In the genomic region with DNA sequence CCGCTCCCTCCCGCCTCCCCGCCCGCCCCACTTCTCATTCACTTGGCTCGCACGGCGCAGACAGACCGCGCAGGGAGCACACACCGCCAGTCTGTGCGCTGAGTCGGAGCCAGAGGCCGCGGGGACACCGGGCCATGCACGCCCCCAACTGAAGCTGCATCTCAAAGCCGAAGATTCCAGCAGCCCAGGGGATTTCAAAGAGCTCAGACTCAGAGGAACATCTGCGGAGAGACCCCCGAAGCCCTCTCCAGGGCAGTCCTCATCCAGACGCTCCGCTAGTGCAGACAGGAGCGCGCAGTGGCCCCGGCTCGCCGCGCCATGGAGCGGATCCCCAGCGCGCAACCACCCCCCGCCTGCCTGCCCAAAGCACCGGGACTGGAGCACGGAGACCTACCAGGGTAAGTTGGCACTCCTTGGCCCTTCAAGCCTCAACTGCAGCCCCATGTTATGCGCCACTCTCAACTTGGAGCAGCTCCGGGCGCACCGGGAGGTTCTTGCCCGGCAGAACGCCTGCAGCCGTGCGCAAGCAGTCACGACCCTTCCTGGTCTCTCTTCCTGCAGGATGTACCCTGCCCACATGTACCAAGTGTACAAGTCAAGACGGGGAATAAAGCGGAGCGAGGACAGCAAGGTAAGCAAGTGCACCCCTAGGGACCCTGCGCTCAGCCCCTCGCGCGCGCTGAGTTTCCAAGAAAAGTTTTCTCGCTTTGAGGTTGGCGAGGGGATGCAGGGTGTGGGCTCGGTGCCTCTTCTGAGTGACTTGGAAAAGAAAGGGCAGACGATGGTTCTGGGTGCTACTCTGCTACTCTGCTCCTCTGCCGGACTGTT, we compare ENCODE assay signal across 8 cellular contexts. TPM values are rescaled to one million over a fixed set of nuclear protein-coding genes. Genes with fewer than 3 reads are reported as not detected.
DNase-seq lines count a peak whose midpoint lies in the region; ATAC-seq, FAIRE-seq and TF ChIP-seq lines count a peak whose summit lies in the region.

A gene (plus strand): TSS at position 37 of the 828 bp plus-strand sequence. CDS start 282 bp downstream, at position 319.

- H3K27me3 ChIP-seq in BE2C, result no peaks in the 10 kb centered on the region
- no peaks in the 10 kb centered on the region for H3K27me3 ChIP-seq in pancreas

- H3K4me3 Mint-ChIP-seq in activated T-cell treated with anti-CD3 and anti-CD28 coated beads, Interleukin-2, amount 50 U/mL, for 72 hours, result peak within 1 kb of the TSS; percentile 97 to 98

- TF ChIP-seq CTCF in BE2C (IDR thresholded peaks at IDR 0.05; ENCODE audit: low read depth, low read length) (no peak), pancreas (IDR thresholded peaks at IDR 0.05) (no peak)

- peaks cover 39 to 44% of the 10 kb centered on the region in 2 donors for H3K36me3 Mint-ChIP-seq in activated T-cell treated with anti-CD3 and anti-CD28 coated beads, Interleukin-2, amount 50 U/mL, for 72 hours (ENCODE audit: insufficient read depth in 2 of 2)

- H3K9me3 ChIP-seq in BE2C, result no peaks in the 10 kb centered on the region
- H3K9me3 ChIP-seq in pancreas, result no peaks in the 10 kb centered on the region

- no peak for FAIRE-seq in pancreas (lab: Jason Lieb, UNC)

- no peaks in the 10 kb centered on the region for H3K9me3 Mint-ChIP-seq in activated T-cell treated with anti-CD3 and anti-CD28 coated beads, Interleukin-2, amount 50 U/mL, for 72 hours

- no peaks in the 10 kb centered on the region for H3K27me3 Mint-ChIP-seq in activated T-cell treated with anti-CD3 and anti-CD28 coated beads, Interleukin-2, amount 50 U/mL, for 72 hours (ENCODE audit: low read depth)

- no peaks in the 10 kb centered on the region for H3K36me3 ChIP-seq in BE2C
- peaks cover 0 to 11% (median 4%) of the 10 kb centered on the region in 3 donors for H3K36me3 ChIP-seq in pancreas

- H3K27ac ChIP-seq in pancreas, result peak within 1 kb of the TSS; percentile 99 to 100 (median 100)

- H3K4me1 ChIP-seq in BE2C, result no peaks in the 10 kb centered on the region
- H3K4me1 ChIP-seq in pancreas, result peaks cover 23 to 26% (median 25%) of the 10 kb centered on the region in 3 donors

- peak within 1 kb of the TSS; percentile 84 for H3K4me3 ChIP-seq in BE2C (ENCODE audit: low read depth, low read length)
- H3K4me3 ChIP-seq in pancreas, result peak within 1 kb of the TSS; percentile 82 to 97 (median 92)

- H3K27ac Mint-ChIP-seq in activated T-cell treated with anti-CD3 and anti-CD28 coated beads, Interleukin-2, amount 50 U/mL, for 72 hours, result peak within 1 kb of the TSS; percentile 96

- no peak for DNase-seq in BE2C
- DNase-seq in HT1080 (ENCODE audit: low read depth), result no peak
- peak in 1 of 2 donors; percentile 53 for DNase-seq in activated T-cell treated with anti-CD3 and anti-CD28 coated beads, Interleukin-2, amount 50 U/mL, for 72 hours
- peak; percentile 37 for DNase-seq in glomerular visceral epithelial cell (ENCODE audit: extremely low spot score)
- peak in 2 of 6 donors; percentile 87 to 94 for DNase-seq in pancreas
- DNase-seq in occipital lobe (lab: John Stamatoyannopoulos, UW), result no peak

- ATAC-seq in GM19035 (IDR thresholded peaks at IDR 0.05; ENCODE audit: unreplicated experiment) (peak; percentile 2), pancreas (peak; percentile 27 to 45 (median 40)), GM21447 (IDR thresholded peaks at IDR 0.05; ENCODE audit: unreplicated experiment) (no peak)
- peak; percentile 14 to 20 for ATAC-seq in activated T-cell treated with anti-CD3 and anti-CD28 coated beads, Interleukin-2, amount 50 U/mL, for 72 hours (replicated peaks in 1 of 2)

- intact Hi-C loops in pancreas (cut with DNase I), result loop anchor here in 2 of 3 donors (5.0 to 10.0 kb wide), 2 partner anchors 257 to 265 kb away; no protein-coding TSS in a partner anchor

- WGBS in pancreas, 2 donors, result 0% methylated on average over 50 to 54 of the region's 55 CpGs

- peaks cover 58% of the 10 kb centered on the region for H3K4me1 Mint-ChIP-seq in activated T-cell treated with anti-CD3 and anti-CD28 coated beads, Interleukin-2, amount 50 U/mL, for 72 hours (ENCODE audit: low read depth)

RNA-seq across cellular contexts. Expression of the gene that starts here (rescaled TPM):
- polyA plus RNA-seq in BE2C (2012; ENCODE audit: insufficient read depth, insufficient read length, low read depth), result 21.8 TPM
- 14.1 and 19.2 TPM in 2 replicates for total RNA-seq in HT1080 (2014; rRNA removed; shearing (Covaris generic))
- polyA plus RNA-seq in HT1080 (2015; cell fraction: cytosol; rRNA removed), result 42.3 and 51.3 TPM in 2 replicates
- 85.2 and 104 TPM in 2 replicates for polyA plus RNA-seq in HT1080 (2015; cell fraction: nucleus; rRNA removed)
- total RNA-seq in activated T-cell treated with anti-CD3 and anti-CD28 coated beads, Interleukin-2, amount 50 U/mL, for 72 hours, result 100 to 1,000 TPM; 303 to 440 TPM
- 10 to 100 TPM; 19.3 to 66.7 (median 38.1) TPM for total RNA-seq in pancreas
- 10 to 100 TPM; 23.6 to 41.9 TPM for polyA plus RNA-seq in pancreas
- 6.6 TPM for total RNA-seq in occipital lobe

Comparison
In these comparisons a context has a peak if more than half of its experiments do, and no peak if none do; other contexts are left out.
1. RNA of the gene that starts here (total RNA-seq): 303 to 440 TPM in activated T-cell treated with anti-CD3 and anti-CD28 coated beads, Interleukin-2, amount 50 U/mL, for 72 hours; 19.3 to 66.7 TPM in pancreas, 14.1 to 19.2 TPM in HT1080 and 6.6 TPM in occipital lobe (single experiment); every median in the first group is over 4 times any median in the second.